Comparison of ENCODE assay signal across 1 cellular context in the genomic region with DNA sequence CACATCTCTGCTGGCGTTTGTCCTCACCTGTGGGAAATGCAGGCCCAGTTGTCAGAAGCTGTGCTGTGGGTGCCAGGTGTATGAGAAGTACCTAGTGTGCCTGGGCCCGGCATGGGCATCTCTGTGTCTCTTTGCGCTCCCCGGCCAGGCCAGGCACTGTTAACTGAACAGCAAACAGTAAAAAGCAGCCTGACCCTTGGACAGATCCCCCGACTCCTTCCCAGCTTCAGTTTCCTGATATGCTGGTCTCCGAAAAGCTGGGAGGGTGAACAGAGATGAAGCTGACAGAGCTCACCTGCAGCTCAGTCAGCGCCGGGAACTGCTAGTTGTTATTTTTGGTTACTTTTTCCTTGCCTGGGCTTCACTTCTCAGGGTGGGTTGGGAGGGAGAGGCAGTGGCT.
TF ChIP-seq lines count a peak whose summit lies in the region.

No MANE protein-coding gene starts in this region.

TF ChIP-seq in GM23338, 12 proteins besides CTCF, POLR2A, EP300 and RAD21:
- TF ChIP-seq JUNB (IDR thresholded peaks at IDR 0.05; ENCODE audit: unreplicated experiment) = no peak
- TF ChIP-seq EZH2 (IDR thresholded peaks at IDR 0.05; ENCODE audit: low read depth, unreplicated experiment) = no peak
- TF ChIP-seq STAT1 (IDR thresholded peaks at IDR 0.05; ENCODE audit: unreplicated experiment) = no peak
- TF ChIP-seq REST (IDR thresholded peaks at IDR 0.05; ENCODE audit: unreplicated experiment) = no peak
- no peak for TF ChIP-seq EZH2phosphoT487 (IDR thresholded peaks at IDR 0.05; ENCODE audit: unreplicated experiment)
- TF ChIP-seq NANOG (IDR thresholded peaks at IDR 0.05; ENCODE audit: borderline replicate concordance) = no peak
- TF ChIP-seq ZNF331 (CRISPR knock-in tag; IDR thresholded peaks at IDR 0.05; ENCODE audit: low read depth) = no peak
- TF ChIP-seq ZNF114 (CRISPR knock-in tag; IDR thresholded peaks at IDR 0.05) = no peak
- TF ChIP-seq, protein P1, sequence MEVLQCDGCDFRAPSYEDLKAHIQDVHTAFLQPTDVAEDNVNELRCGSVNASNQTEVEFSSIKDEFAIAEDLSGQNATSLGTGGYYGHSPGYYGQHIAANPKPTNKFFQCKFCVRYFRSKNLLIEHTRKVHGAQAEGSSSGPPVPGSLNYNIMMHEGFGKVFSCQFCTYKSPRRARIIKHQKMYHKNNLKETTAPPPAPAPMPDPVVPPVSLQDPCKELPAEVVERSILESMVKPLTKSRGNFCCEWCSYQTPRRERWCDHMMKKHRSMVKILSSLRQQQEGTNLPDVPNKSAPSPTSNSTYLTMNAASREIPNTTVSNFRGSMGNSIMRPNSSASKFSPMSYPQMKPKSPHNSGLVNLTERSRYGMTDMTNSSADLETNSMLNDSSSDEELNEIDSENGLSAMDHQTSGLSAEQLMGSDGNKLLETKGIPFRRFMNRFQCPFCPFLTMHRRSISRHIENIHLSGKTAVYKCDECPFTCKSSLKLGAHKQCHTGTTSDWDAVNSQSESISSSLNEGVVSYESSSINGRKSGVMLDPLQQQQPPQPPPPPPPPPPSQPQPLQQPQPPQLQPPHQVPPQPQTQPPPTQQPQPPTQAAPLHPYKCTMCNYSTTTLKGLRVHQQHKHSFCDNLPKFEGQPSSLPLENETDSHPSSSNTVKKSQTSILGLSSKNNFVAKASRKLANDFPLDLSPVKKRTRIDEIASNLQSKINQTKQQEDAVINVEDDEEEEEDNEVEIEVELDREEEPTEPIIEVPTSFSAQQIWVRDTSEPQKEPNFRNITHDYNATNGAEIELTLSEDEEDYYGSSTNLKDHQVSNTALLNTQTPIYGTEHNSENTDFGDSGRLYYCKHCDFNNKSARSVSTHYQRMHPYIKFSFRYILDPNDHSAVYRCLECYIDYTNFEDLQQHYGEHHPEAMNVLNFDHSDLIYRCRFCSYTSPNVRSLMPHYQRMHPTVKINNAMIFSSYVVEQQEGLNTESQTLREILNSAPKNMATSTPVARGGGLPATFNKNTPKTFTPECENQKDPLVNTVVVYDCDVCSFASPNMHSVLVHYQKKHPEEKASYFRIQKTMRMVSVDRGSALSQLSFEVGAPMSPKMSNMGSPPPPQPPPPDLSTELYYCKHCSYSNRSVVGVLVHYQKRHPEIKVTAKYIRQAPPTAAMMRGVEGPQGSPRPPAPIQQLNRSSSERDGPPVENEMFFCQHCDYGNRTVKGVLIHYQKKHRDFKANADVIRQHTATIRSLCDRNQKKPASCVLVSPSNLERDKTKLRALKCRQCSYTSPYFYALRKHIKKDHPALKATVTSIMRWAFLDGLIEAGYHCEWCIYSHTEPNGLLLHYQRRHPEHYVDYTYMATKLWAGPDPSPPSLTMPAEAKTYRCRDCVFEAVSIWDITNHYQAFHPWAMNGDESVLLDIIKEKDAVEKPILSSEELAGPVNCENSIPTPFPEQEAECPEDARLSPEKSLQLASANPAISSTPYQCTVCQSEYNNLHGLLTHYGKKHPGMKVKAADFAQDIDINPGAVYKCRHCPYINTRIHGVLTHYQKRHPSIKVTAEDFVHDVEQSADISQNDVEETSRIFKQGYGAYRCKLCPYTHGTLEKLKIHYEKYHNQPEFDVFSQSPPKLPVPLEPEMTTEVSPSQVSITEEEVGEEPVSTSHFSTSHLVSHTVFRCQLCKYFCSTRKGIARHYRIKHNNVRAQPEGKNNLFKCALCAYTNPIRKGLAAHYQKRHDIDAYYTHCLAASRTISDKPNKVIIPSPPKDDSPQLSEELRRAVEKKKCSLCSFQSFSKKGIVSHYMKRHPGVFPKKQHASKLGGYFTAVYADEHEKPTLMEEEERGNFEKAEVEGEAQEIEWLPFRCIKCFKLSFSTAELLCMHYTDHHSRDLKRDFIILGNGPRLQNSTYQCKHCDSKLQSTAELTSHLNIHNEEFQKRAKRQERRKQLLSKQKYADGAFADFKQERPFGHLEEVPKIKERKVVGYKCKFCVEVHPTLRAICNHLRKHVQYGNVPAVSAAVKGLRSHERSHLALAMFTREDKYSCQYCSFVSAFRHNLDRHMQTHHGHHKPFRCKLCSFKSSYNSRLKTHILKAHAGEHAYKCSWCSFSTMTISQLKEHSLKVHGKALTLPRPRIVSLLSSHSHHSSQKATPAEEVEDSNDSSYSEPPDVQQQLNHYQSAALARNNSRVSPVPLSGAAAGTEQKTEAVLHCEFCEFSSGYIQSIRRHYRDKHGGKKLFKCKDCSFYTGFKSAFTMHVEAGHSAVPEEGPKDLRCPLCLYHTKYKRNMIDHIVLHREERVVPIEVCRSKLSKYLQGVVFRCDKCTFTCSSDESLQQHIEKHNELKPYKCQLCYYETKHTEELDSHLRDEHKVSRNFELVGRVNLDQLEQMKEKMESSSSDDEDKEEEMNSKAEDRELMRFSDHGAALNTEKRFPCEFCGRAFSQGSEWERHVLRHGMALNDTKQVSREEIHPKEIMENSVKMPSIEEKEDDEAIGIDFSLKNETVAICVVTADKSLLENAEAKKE (CRISPR knock-in tag; IDR thresholded peaks at IDR 0.05) = no peak
- TF ChIP-seq POLR2AphosphoS5 (IDR thresholded peaks at IDR 0.05; ENCODE audit: low read depth) = no peak
- TF ChIP-seq CREB1 (CRISPR knock-in tag; IDR thresholded peaks at IDR 0.05; ENCODE audit: low read depth) = no peak
- TF ChIP-seq, protein P2, sequence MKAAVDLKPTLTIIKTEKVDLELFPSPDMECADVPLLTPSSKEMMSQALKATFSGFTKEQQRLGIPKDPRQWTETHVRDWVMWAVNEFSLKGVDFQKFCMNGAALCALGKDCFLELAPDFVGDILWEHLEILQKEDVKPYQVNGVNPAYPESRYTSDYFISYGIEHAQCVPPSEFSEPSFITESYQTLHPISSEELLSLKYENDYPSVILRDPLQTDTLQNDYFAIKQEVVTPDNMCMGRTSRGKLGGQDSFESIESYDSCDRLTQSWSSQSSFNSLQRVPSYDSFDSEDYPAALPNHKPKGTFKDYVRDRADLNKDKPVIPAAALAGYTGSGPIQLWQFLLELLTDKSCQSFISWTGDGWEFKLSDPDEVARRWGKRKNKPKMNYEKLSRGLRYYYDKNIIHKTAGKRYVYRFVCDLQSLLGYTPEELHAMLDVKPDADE (IDR thresholded peaks at IDR 0.05) = no peak
